Comparison of ENCODE assay signal across 16 cellular contexts in the genomic region with DNA sequence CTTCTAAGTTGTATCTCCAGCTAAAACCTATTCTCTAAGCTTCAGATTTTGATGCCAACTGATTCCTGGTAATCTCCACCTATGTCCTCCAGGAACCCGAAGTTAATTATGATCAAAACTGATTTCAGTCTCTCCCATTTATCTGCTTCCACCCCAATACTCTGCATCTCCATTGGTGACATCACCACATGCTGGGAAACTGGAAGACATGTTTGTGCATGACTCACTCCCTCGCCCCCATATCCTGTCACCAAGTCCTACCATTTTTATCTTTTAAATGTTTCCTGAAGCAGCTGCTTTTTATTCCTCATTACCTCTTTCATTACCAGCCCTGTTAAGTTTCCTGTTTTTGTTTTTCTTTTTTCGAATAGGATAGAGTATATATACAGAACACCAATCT.
DNase-seq lines count a peak whose midpoint lies in the region; ATAC-seq and TF ChIP-seq lines count a peak whose summit lies in the region.
"Had no signal": no experiment of that assay in that cellular context is flagged by ENCODE, and none has a peak within 500 bp of the region (broad histone marks: within the 10 kb centered on the region; RNA-seq: fewer than 3 reads in every experiment).

No MANE protein-coding gene starts in this region.

- H3K27me3 ChIP-seq in ACC112 (ENCODE audit: insufficient read depth, low read length) (no peaks in the 10 kb centered on the region), ascending aorta (no peaks in the 10 kb centered on the region), prostate gland (replicated peaks; ENCODE audit: insufficient read depth) (no peaks in the 10 kb centered on the region)
- H3K27me3 ChIP-seq: spleen had no signal

- H3K4me1 ChIP-seq in ACC112 (ENCODE audit: control insufficient read depth, insufficient read depth, low read length, unreplicated experiment), result peaks cover 9% of the 10 kb centered on the region
- H3K4me1 ChIP-seq in ascending aorta, result no peaks in the 10 kb centered on the region
- no peaks in the 10 kb centered on the region for H3K4me1 ChIP-seq in prostate gland (replicated peaks)
- H3K4me1 ChIP-seq: spleen had no signal

- no peaks in the 10 kb centered on the region for H3K79me2 ChIP-seq in ACC112 (ENCODE audit: control insufficient read depth, insufficient read depth, low read length, unreplicated experiment)

- DNase-seq in LHCN-M2 (ENCODE audit: low read depth) (peak; percentile 69), cardiac fibroblast (ENCODE audit: low read depth in 2 of 2) (peak; percentile 73 to 75), kidney tubule cell (ENCODE audit: low spot score) (peak; percentile 30), ascending aorta (ENCODE audit: low spot score in 2 of 2) (no peak), prostate gland (ENCODE audit: low spot score) (no peak)
- DNase-seq: activated naive CD8-positive, alpha-beta T cell treated with anti-CD3 and anti-CD28 coated beads for 36 hours; Karpas-422; midbrain; NCI-H187; NCI-H524; PC-9; spleen; T-cell had no signal

- TF ChIP-seq CTCF in cardiac fibroblast (IDR thresholded peaks at IDR 0.05; ENCODE audit: low read depth, low read length), result no peak
- TF ChIP-seq CTCF in ascending aorta (IDR thresholded peaks at IDR 0.05), result no peak
- TF ChIP-seq CTCF in prostate gland (IDR thresholded peaks at IDR 0.05), result no peak

- H3K36me3 ChIP-seq in ACC112 (ENCODE audit: insufficient read depth, low read length), result no peaks in the 10 kb centered on the region
- H3K36me3 ChIP-seq in ascending aorta, result no peaks in the 10 kb centered on the region
- no peaks in the 10 kb centered on the region for H3K36me3 ChIP-seq in prostate gland
- H3K36me3 ChIP-seq: spleen had no signal

- ATAC-seq in GM19467 (IDR thresholded peaks at IDR 0.05; ENCODE audit: unreplicated experiment), result no peak
- ATAC-seq in GM21576 (IDR thresholded peaks at IDR 0.05; ENCODE audit: unreplicated experiment), result no peak
- ATAC-seq: T-cell had no signal

- WGBS in prostate gland, result 81% methylated on average over 3 of the region's 3 CpGs

- no peak overlapping the region for H3K27ac ChIP-seq in ACC112 (ENCODE audit: low read depth, low read length)
- no peak overlapping the region for H3K27ac ChIP-seq in ascending aorta
- no peak overlapping the region for H3K27ac ChIP-seq in prostate gland
- H3K27ac ChIP-seq: PC-9, spleen had no signal

- H3K4me3 ChIP-seq in ACC112 (ENCODE audit: low read depth, low read length) (no peak overlapping the region), cardiac fibroblast (replicated peaks in 1 of 2; ENCODE audit: low read depth in 2 of 2, low read length in 2 of 2) (no peak overlapping the region), ascending aorta (no peak overlapping the region), prostate gland (no peak overlapping the region)
- H3K4me3 ChIP-seq: PC-9, spleen had no signal

- H2AFZ ChIP-seq in ACC112 (ENCODE audit: low read length, unreplicated experiment), result peak overlapping the region; percentile 78
- H2AFZ ChIP-seq: PC-9 had no signal

- H3K9me3 ChIP-seq in ascending aorta, result no peaks in the 10 kb centered on the region
- H3K9me3 ChIP-seq in prostate gland, result no peaks in the 10 kb centered on the region

- TF ChIP-seq POLR2A in prostate gland (IDR thresholded peaks at IDR 0.05), result no peak

- intact Hi-C loops in ascending aorta (cut with DNase I) (no loop called here), prostate gland (cut with DNase I) (no loop called here)

Comparison
In these comparisons a context has a peak if more than half of its experiments do, and no peak if none do; other contexts are left out.
1. DNase-seq: peak in LHCN-M2 (single experiment), cardiac fibroblast (2 of 2) and kidney tubule cell (single experiment); none in ascending aorta (0 of 2) and prostate gland (single experiment).